Comparison of ENCODE assay signal across 8 cellular contexts in the genomic region with DNA sequence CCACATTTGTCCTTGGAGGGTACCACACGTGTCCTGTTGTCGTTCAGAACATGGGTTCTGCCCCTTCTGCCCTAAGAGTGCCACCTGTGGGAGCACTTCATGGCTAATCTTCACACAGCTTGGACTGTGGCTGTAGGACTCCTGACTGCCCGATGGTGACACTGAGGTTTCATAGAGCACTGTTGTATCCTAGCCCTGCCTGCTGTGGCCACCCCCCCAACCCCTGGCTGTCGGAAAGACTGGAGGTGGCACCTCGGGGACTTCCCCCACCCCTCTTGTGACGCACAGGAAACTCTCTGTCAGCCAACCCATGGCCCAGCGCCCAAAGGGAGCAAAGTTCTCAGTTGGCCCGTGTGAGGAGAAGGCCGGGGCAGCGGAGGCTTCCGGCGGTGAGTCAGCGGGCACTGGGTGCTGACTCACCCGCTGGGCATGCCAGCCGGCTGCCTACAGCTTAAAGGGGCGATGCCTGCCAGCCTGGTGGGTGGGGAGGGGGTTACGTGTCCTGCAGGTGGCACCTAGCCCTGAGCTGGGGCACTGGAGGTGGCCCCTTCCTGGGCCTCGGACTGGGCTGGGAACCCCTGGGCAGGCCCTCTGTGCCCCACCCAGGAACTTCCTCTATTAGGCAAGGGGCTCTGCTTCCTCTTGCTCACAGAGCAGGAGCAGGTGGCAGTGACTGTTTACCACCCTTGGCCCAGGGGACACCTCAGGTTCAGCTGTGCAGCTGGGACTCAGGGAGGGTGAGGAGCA. TPM values are rescaled to one million over a fixed set of nuclear protein-coding genes. Genes with fewer than 3 reads are reported as not detected.
A peak's percentile ranks its signal among the peaks of the same experiment; 100 is the strongest.
DNase-seq lines count a peak whose midpoint lies in the region; ATAC-seq, FAIRE-seq and TF ChIP-seq lines count a peak whose summit lies in the region.

No MANE protein-coding gene starts in this region.

- peaks cover 0 to 13% (median 8%) of the 10 kb centered on the region in 9 donors for H3K9me3 Mint-ChIP-seq in naive thymus-derived CD8-positive, alpha-beta T cell
- no peaks in the 10 kb centered on the region for H3K9me3 Mint-ChIP-seq in stimulated activated naive CD8-positive, alpha-beta T cell treated with anti-CD3 and anti-CD28 coated beads, Interleukin-15, Interleukin-2, amounts not matched to agents 100 ng/mL and 50 ng/mL, for 24 hours

- H3K36me3 Mint-ChIP-seq in naive thymus-derived CD8-positive, alpha-beta T cell: peaks cover 0 to 17% (median 0%) of the 10 kb centered on the region in 3 donors
- peaks cover 55% of the 10 kb centered on the region for H3K36me3 Mint-ChIP-seq in stimulated activated naive CD8-positive, alpha-beta T cell treated with anti-CD3 and anti-CD28 coated beads, Interleukin-15, Interleukin-2, amounts not matched to agents 100 ng/mL and 50 ng/mL, for 24 hours (ENCODE audit: low read depth)

- peak; percentile 42 for ATAC-seq in GM18498 (IDR thresholded peaks at IDR 0.05; ENCODE audit: unreplicated experiment)
- peak; percentile 11 for ATAC-seq in HG03039 (IDR thresholded peaks at IDR 0.05; ENCODE audit: unreplicated experiment)
- peak; percentile 68 to 83 for ATAC-seq in naive thymus-derived CD8-positive, alpha-beta T cell

- peak overlapping the region; percentile 72 to 97 (median 94) for H3K4me3 Mint-ChIP-seq in naive thymus-derived CD8-positive, alpha-beta T cell
- peak overlapping the region; percentile 100 for H3K4me3 Mint-ChIP-seq in stimulated activated naive CD8-positive, alpha-beta T cell treated with anti-CD3 and anti-CD28 coated beads, Interleukin-15, Interleukin-2, amounts not matched to agents 100 ng/mL and 50 ng/mL, for 24 hours

- POLR2A ChIA-PET in naive thymus-derived CD8-positive, alpha-beta T cell (lab: Charles Lee): interaction anchor here (1.1 to 3.8 kb wide), 7 partner anchors 11 to 245 kb away, joined by 3 to 53 read pairs (median 5); a partner anchor contains a TSS

- DNase-seq in NOMO-1 treated with DMSO at 0.1 percent for 48 hours (lab: John Stamatoyannopoulos, UW; ENCODE audit: unreplicated experiment) (peak; percentile 97), epithelial cell of esophagus (ENCODE audit: low read depth) (peak; percentile 96), D721Med (ENCODE audit: insufficient read length, low spot score) (no peak)
- DNase-seq in activated CD8-positive, alpha-beta memory T cell treated with anti-CD3 and anti-CD28 coated beads, Interleukin-2, amount 50 U/mL, for 24 hours (ENCODE audit: extremely low read depth): peak; percentile 92
- DNase-seq in naive thymus-derived CD8-positive, alpha-beta T cell: peak; percentile 78 to 97 (median 93)

- peaks cover 33 to 71% (median 59%) of the 10 kb centered on the region in 4 donors for H3K4me1 Mint-ChIP-seq in naive thymus-derived CD8-positive, alpha-beta T cell
- peaks cover 61% of the 10 kb centered on the region for H3K4me1 Mint-ChIP-seq in stimulated activated naive CD8-positive, alpha-beta T cell treated with anti-CD3 and anti-CD28 coated beads, Interleukin-15, Interleukin-2, amounts not matched to agents 100 ng/mL and 50 ng/mL, for 24 hours (ENCODE audit: low read depth)

- peak overlapping the region; percentile 74 for H3K4me3 ChIP-seq in epithelial cell of esophagus (ENCODE audit: low read length)

- H3K27me3 Mint-ChIP-seq in naive thymus-derived CD8-positive, alpha-beta T cell: peaks cover 0 to 12% (median 3%) of the 10 kb centered on the region in 5 donors
- no peaks in the 10 kb centered on the region for H3K27me3 Mint-ChIP-seq in stimulated activated naive CD8-positive, alpha-beta T cell treated with anti-CD3 and anti-CD28 coated beads, Interleukin-15, Interleukin-2, amounts not matched to agents 100 ng/mL and 50 ng/mL, for 24 hours

- peak overlapping the region; percentile 88 to 98 (median 96) for H3K27ac Mint-ChIP-seq in naive thymus-derived CD8-positive, alpha-beta T cell
- H3K27ac Mint-ChIP-seq in stimulated activated naive CD8-positive, alpha-beta T cell treated with anti-CD3 and anti-CD28 coated beads, Interleukin-15, Interleukin-2, amounts not matched to agents 100 ng/mL and 50 ng/mL, for 24 hours: peak overlapping the region; percentile 99

- no peak for FAIRE-seq in D721Med (lab: Jason Lieb, UNC)

- no peak for TF ChIP-seq CTCF in epithelial cell of esophagus (IDR thresholded peaks at IDR 0.05; ENCODE audit: insufficient read depth, low read depth, low read length, missing control alignments)
- no peak for TF ChIP-seq CTCF in D721Med (IDR thresholded peaks at IDR 0.05; ENCODE audit: insufficient read depth, missing control alignments)

RNA-seq across cellular contexts. Expression of a gene that starts 3.4 kb away (rescaled TPM):
- total RNA-seq in naive thymus-derived CD8-positive, alpha-beta T cell: 10 to 100 TPM; 39.4 to 42.2 TPM
- polyA plus RNA-seq in naive thymus-derived CD8-positive, alpha-beta T cell: 10 to 100 TPM; 49.0 to 69.4 (median 49.7) TPM

RNA-seq across cellular contexts. Expression of a gene that starts 34.7 kb away (rescaled TPM):
- total RNA-seq in naive thymus-derived CD8-positive, alpha-beta T cell: 1 to 10 TPM; 9.2 to 9.3 TPM
- polyA plus RNA-seq in naive thymus-derived CD8-positive, alpha-beta T cell: 1 to 10 TPM in 1 of 3 donors, under 1 TPM in 2; 0.60 to 1.2 (median 0.99) TPM

Comparison
In these comparisons a context has a peak if more than half of its experiments do, and no peak if none do; other contexts are left out.
1. ATAC-seq: peak in every context shown above with its lines; median percentile 76 in naive thymus-derived CD8-positive, alpha-beta T cell; 42 in GM18498; 11 in HG03039.